8 cellular contexts compared by ENCODE assay signal in genomic region chr19:40596608-40597328, GRCh38. TPM values are rescaled to one million over a fixed set of nuclear protein-coding genes. Genes with fewer than 3 reads are reported as not detected.
DNase-seq lines count a peak whose midpoint lies in the region; ATAC-seq and TF ChIP-seq lines count a peak whose summit lies in the region.

No MANE protein-coding gene starts in this region.

- H2AFZ ChIP-seq in neural cell (ENCODE audit: low read depth, low read length), result no peak overlapping the region

- H3K36me3 ChIP-seq in neural cell (ENCODE audit: insufficient read depth, low read length), result no peaks in the 10 kb centered on the region

- peaks cover 5% of the 10 kb centered on the region for H3K36me3 Mint-ChIP-seq in CD4-positive, alpha-beta T cell (ENCODE audit: low read depth)

- peaks cover 21% of the 10 kb centered on the region for H3K27me3 ChIP-seq in neural cell (ENCODE audit: insufficient read depth, low read depth, low read length)
- peaks cover 52% of the 10 kb centered on the region for H3K27me3 ChIP-seq in CD4-positive, alpha-beta T cell (ENCODE audit: control insufficient read depth, insufficient read depth, low read length)

- no peaks in the 10 kb centered on the region for H4K20me1 ChIP-seq in neural cell (ENCODE audit: insufficient read depth)

- H3K9me3 ChIP-seq in neural cell (ENCODE audit: low read length), result no peaks in the 10 kb centered on the region
- no peaks in the 10 kb centered on the region for H3K9me3 ChIP-seq in CD4-positive, alpha-beta T cell (ENCODE audit: control insufficient read depth, low read length)

- no peak overlapping the region for H3K27ac ChIP-seq in neural cell (ENCODE audit: low read length)
- H3K27ac ChIP-seq in CD4-positive, alpha-beta T cell (ENCODE audit: low read depth, low read length), result no peak overlapping the region

- no peak overlapping the region for H3K9ac ChIP-seq in neural cell (ENCODE audit: low read length)

- no peaks in the 10 kb centered on the region for H3F3A ChIP-seq in neural cell (ENCODE audit: insufficient read depth, low read length, poor library complexity, severe bottlenecking)

- TF ChIP-seq CTCF in neural cell (IDR thresholded peaks at IDR 0.05; ENCODE audit: poor library complexity, severe bottlenecking), result no peak
- TF ChIP-seq CTCF in CD4-positive, alpha-beta T cell (IDR thresholded peaks at IDR 0.05), result no peak

- no peak for TF ChIP-seq RAD21 in neural cell (conservative IDR thresholded peaks at IDR 0.05)

- no peaks in the 10 kb centered on the region for H3K9me3 Mint-ChIP-seq in CD4-positive, alpha-beta T cell

- no peaks in the 10 kb centered on the region for H3K79me2 ChIP-seq in neural cell (replicated peaks; ENCODE audit: insufficient read depth, low read length)

- CTCF ChIA-PET in CD4-positive, alpha-beta T cell (lab: Charles Lee), result no interaction called here

- H3K4me3 ChIP-seq in neural cell (ENCODE audit: low read length), result peak overlapping the region; percentile 61

- peaks cover 48% of the 10 kb centered on the region for H3K27me3 Mint-ChIP-seq in CD4-positive, alpha-beta T cell

- DNase-seq in D341Med (ENCODE audit: low spot score) (peak; percentile 30), NCI-H2196 (lab: John Stamatoyannopoulos, UW; ENCODE audit: unreplicated experiment) (peak; percentile 82), dermis blood vessel endothelial cell (peak; percentile 74), NCI-H2107 treated with DMSO at 0.1 percent for 48 hours (lab: John Stamatoyannopoulos, UW; ENCODE audit: unreplicated experiment) (no peak)
- DNase-seq in CD4-positive, alpha-beta T cell, result no peak
- no peak for DNase-seq in activated CD8-positive, alpha-beta memory T cell treated with anti-CD3 and anti-CD28 coated beads, Interleukin-2, amount 50 U/mL, for 48 hours

- no peak for ATAC-seq in CD4-positive, alpha-beta T cell (ENCODE audit: poor library complexity)
- no peak for ATAC-seq in HG02571 (IDR thresholded peaks at IDR 0.05; ENCODE audit: unreplicated experiment)

- no peak overlapping the region for H3K27ac Mint-ChIP-seq in CD4-positive, alpha-beta T cell

- H3K9me2 ChIP-seq in neural cell (ENCODE audit: insufficient read depth, low read length), result no peaks in the 10 kb centered on the region

- peaks cover 47% of the 10 kb centered on the region for H3K4me1 Mint-ChIP-seq in CD4-positive, alpha-beta T cell (ENCODE audit: low read depth)

- intact Hi-C loops in CD4-positive, alpha-beta T cell (cut with DNase I, micrococcal nuclease), result no loop called here

- H3K4me2 ChIP-seq in neural cell (ENCODE audit: low read length), result no peak overlapping the region

- TF ChIP-seq EP300 in neural cell (conservative IDR thresholded peaks at IDR 0.05; ENCODE audit: poor library complexity, severe bottlenecking), result no peak

- H3K4me3 Mint-ChIP-seq in CD4-positive, alpha-beta T cell, result no peak overlapping the region

- POLR2A ChIA-PET in CD4-positive, alpha-beta T cell (lab: Charles Lee), result no interaction called here

TF ChIP-seq in neural cell, 6 proteins besides CTCF, POLR2A, EP300 and RAD21:
- TF ChIP-seq MXI1 (conservative IDR thresholded peaks at IDR 0.05; ENCODE audit: poor library complexity, severe bottlenecking), result no peak
- no peak for TF ChIP-seq TAF1 (IDR thresholded peaks at IDR 0.05; ENCODE audit: low read depth)
- TF ChIP-seq REST (IDR thresholded peaks at IDR 0.05; ENCODE audit: borderline replicate concordance), result no peak

RNA-seq across cellular contexts. Expression of gene LTBP4, which starts 4.4 kb away (rescaled TPM):
- 16.8 and 25.2 TPM in 2 replicates for total RNA-seq in dermis blood vessel endothelial cell
- 55.6 and 59.7 TPM in 2 replicates for polyA plus RNA-seq in neural cell
- polyA minus RNA-seq in neural cell, result 47.0 and 49.8 TPM in 2 replicates
- 100 to 1,000 TPM; 116 to 134 TPM for total RNA-seq in CD4-positive, alpha-beta T cell

RNA-seq across cellular contexts. Expression of gene SHKBP1, which starts 20.1 kb away (rescaled TPM):
- 27.7 and 67.0 TPM in 2 replicates for total RNA-seq in dermis blood vessel endothelial cell
- 3.8 and 6.3 TPM in 2 replicates for polyA plus RNA-seq in neural cell
- polyA minus RNA-seq in neural cell, result 8.6 and 13.1 TPM in 2 replicates
- 10 to 100 TPM; 82.5 to 92.9 TPM for total RNA-seq in CD4-positive, alpha-beta T cell

Comparison
In these comparisons a context has a peak if more than half of its experiments do, and no peak if none do; other contexts are left out.
1. DNase-seq: peak in D341Med (single experiment), NCI-H2196 (single experiment) and dermis blood vessel endothelial cell (single experiment); none in NCI-H2107 treated with DMSO at 0.1 percent for 48 hours (single experiment), CD4-positive, alpha-beta T cell (0 of 10) and activated CD8-positive, alpha-beta memory T cell treated with anti-CD3 and anti-CD28 coated beads, Interleukin-2, amount 50 U/mL, for 48 hours (single experiment).